In genomic region chr12:38160318-38161122, GRCh38 we compare ENCODE assay signal across 27 cellular contexts.
"Had no signal": no experiment of that assay in that cellular context is flagged by ENCODE, and none has a peak within 500 bp of the region (broad histone marks: within the 10 kb centered on the region; RNA-seq: fewer than 3 reads in every experiment).

No MANE protein-coding gene starts in this region.

- H3K9me3 ChIP-seq: ascending aorta, SJCRH30 had no signal

- H3K9me3 Mint-ChIP-seq: activated naive CD4-positive, alpha-beta T cell treated with anti-CD3 and anti-CD28 coated beads, Interleukin-2, amount 50 U/mL, for 24 hours; activated naive CD8-positive, alpha-beta T cell treated with anti-CD3 and anti-CD28 coated beads, Interleukin-2, amount 10 ng/mL, durations not matched to agents 7 days and 5 days; activated T-cell treated with anti-CD3 and anti-CD28 coated beads, Interleukin-2, amount 50 U/mL, for 24 hours had no signal

- H3K4me1 Mint-ChIP-seq: activated naive CD4-positive, alpha-beta T cell treated with anti-CD3 and anti-CD28 coated beads, Interleukin-2, amount 50 U/mL, for 24 hours; activated naive CD8-positive, alpha-beta T cell treated with anti-CD3 and anti-CD28 coated beads, Interleukin-2, amount 10 ng/mL, durations not matched to agents 7 days and 5 days; central memory CD8-positive, alpha-beta T cell had no signal

- H3K4me1 ChIP-seq: ascending aorta, SJCRH30 had no signal

- H3K4me3 ChIP-seq: ascending aorta, cardiac muscle cell, SJCRH30, SK-N-MC had no signal

- H3K4me3 Mint-ChIP-seq: activated CD8-positive, alpha-beta T cell treated with anti-CD3 and anti-CD28 coated beads for 36 hours; activated naive CD4-positive, alpha-beta T cell treated with anti-CD3 and anti-CD28 coated beads, Interleukin-2, amount 50 U/mL, for 24 hours; activated naive CD8-positive, alpha-beta T cell treated with anti-CD3 and anti-CD28 coated beads, Interleukin-2, amount 10 ng/mL, durations not matched to agents 7 days and 5 days; activated T-cell treated with anti-CD3 and anti-CD28 coated beads, Interleukin-2, amount 50 U/mL, for 24 hours; central memory CD8-positive, alpha-beta T cell had no signal

- H3K36me3 ChIP-seq: ascending aorta, cardiac muscle cell, SJCRH30 had no signal

- ATAC-seq: activated CD8-positive, alpha-beta T cell treated with anti-CD3 and anti-CD28 coated beads for 36 hours had no signal

- DNase-seq: activated CD8-positive, alpha-beta T cell treated with anti-CD3 and anti-CD28 coated beads for 36 hours; activated gamma-delta T cell; activated naive CD4-positive, alpha-beta T cell treated with Interleukin-2 at 50 U/mL for 16 hours; activated naive CD8-positive, alpha-beta T cell treated with anti-CD3 and anti-CD28 coated beads, Interleukin-2, amount 10 ng/mL, durations not matched to agents 7 days and 5 days; activated T-cell treated with anti-CD3 and anti-CD28 coated beads, Interleukin-2, amount 50 U/mL, for 24 hours; amygdala; MM.1S; MV-4-11; NCI-H1092; NCI-H1436 treated with DMSO at 0.1 percent for 48 hours; NCI-H1694 treated with DMSO at 0.1 percent for 48 hours; NCI-H2029; NCI-H2171 treated with DMSO at 0.1 percent for 48 hours; NCI-H2227 treated with DMSO at 0.1 percent for 48 hours; NCI-H446; NCI-H510A treated with DMSO at 0.1 percent for 48 hours; NCI-H526 treated with DMSO at 0.1 percent for 48 hours; SHP77; SJCRH30; T1000 had no signal

- H3K27ac ChIP-seq: ascending aorta, cardiac muscle cell, KMS-11, SJCRH30, SK-N-MC had no signal

- H3K27me3 ChIP-seq: ascending aorta, cardiac muscle cell had no signal

- H3K27ac Mint-ChIP-seq: activated CD8-positive, alpha-beta T cell treated with anti-CD3 and anti-CD28 coated beads for 36 hours; activated naive CD4-positive, alpha-beta T cell treated with anti-CD3 and anti-CD28 coated beads, Interleukin-2, amount 50 U/mL, for 24 hours; activated naive CD8-positive, alpha-beta T cell treated with anti-CD3 and anti-CD28 coated beads, Interleukin-2, amount 10 ng/mL, durations not matched to agents 7 days and 5 days; activated T-cell treated with anti-CD3 and anti-CD28 coated beads, Interleukin-2, amount 50 U/mL, for 24 hours; activated T-helper 2 cell treated with anti-CD3 and anti-CD28 coated beads, Interferon-gamma antibody, Interleukin-2, Interleukin-4, amounts not matched to agents 10 μg/mL and 5 μg/mL and 100 μg/mL, durations not matched to agents 14 hours and 24 hours and 36 hours had no signal

- H3K36me3 Mint-ChIP-seq: activated naive CD4-positive, alpha-beta T cell treated with anti-CD3 and anti-CD28 coated beads, Interleukin-2, amount 50 U/mL, for 24 hours; activated naive CD8-positive, alpha-beta T cell treated with anti-CD3 and anti-CD28 coated beads, Interleukin-2, amount 10 ng/mL, durations not matched to agents 7 days and 5 days had no signal

- H3K27me3 Mint-ChIP-seq: activated CD8-positive, alpha-beta T cell treated with anti-CD3 and anti-CD28 coated beads for 36 hours; activated naive CD4-positive, alpha-beta T cell treated with anti-CD3 and anti-CD28 coated beads, Interleukin-2, amount 50 U/mL, for 24 hours; activated naive CD8-positive, alpha-beta T cell treated with anti-CD3 and anti-CD28 coated beads, Interleukin-2, amount 10 ng/mL, durations not matched to agents 7 days and 5 days; activated T-cell treated with anti-CD3 and anti-CD28 coated beads, Interleukin-2, amount 50 U/mL, for 24 hours; central memory CD8-positive, alpha-beta T cell had no signal
